In the genomic region with DNA sequence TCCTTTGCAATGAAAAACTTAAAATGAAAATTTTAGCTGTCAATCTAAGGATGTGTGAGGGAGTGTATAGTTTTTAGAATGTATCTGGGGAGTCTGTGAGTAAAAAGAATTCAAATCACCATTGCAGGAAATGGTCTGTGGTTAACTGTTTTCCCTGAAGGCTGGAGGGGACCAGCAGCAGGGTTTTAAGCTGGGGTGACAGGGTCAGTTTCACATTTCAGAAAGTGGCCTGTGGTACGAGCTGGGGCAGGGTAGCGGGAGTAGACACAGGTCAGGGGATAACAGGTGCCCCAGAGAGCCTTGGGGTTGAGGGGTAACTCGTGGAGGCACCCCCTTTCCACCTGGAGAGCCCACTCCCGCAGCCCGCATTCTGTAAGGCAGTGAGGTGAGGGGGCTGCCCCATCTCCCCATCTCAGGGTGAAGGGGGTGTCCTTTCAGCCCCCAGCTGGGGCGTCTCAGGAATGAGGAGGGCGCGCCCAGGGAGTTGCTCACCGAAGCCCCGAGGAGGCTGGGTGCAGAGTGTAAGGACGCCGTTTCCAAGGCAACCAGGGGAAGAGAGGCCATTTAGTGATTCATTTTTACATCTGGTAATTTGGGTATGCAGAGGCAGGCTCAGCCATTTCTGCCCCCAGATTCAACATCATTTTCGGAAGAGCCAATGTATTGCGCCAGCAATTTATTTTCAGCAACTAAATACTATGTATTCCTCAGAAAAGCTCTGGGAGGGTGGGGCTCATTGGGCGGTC, we compare ENCODE assay signal across 8 cellular contexts.
DNase-seq lines count a peak whose midpoint lies in the region; ATAC-seq and TF ChIP-seq lines count a peak whose summit lies in the region.

No MANE protein-coding gene starts in this region.

- ATAC-seq in GM19468 (IDR thresholded peaks at IDR 0.05; ENCODE audit: extremely low read depth, unreplicated experiment), result peak; percentile 66
- peak; percentile 61 for ATAC-seq in HG03439 (IDR thresholded peaks at IDR 0.05; ENCODE audit: unreplicated experiment)

- no peaks in the 10 kb centered on the region for H3K27me3 ChIP-seq in endodermal cell (ENCODE audit: control insufficient read depth, insufficient read depth, low read length, poor library complexity, severe bottlenecking)

- no peaks in the 10 kb centered on the region for H3K36me3 Mint-ChIP-seq in endodermal cell (ENCODE audit: low read depth)

- no peaks in the 10 kb centered on the region for H3K4me1 ChIP-seq in endodermal cell (ENCODE audit: control insufficient read depth, insufficient read depth, low read length)

- H3K36me3 ChIP-seq in endodermal cell (ENCODE audit: control insufficient read depth, insufficient read depth, low read length), result no peaks in the 10 kb centered on the region

- TF ChIP-seq CTCF in GM12875 (IDR thresholded peaks at IDR 0.05; ENCODE audit: borderline replicate concordance, insufficient read depth, low read depth, low read length) (no peak), endodermal cell (conservative IDR thresholded peaks at IDR 0.05) (no peak)

- no peak overlapping the region for H3K9ac ChIP-seq in endodermal cell (ENCODE audit: extremely low read depth, low read length, poor library complexity, severe bottlenecking)

- H3K27me3 Mint-ChIP-seq in endodermal cell (ENCODE audit: insufficient read depth), result no peaks in the 10 kb centered on the region

- no peak overlapping the region for H3K27ac Mint-ChIP-seq in endodermal cell

- no peaks in the 10 kb centered on the region for H3K9me3 ChIP-seq in endodermal cell (ENCODE audit: control insufficient read depth, low read length)

- DNase-seq in endodermal cell (peak; percentile 29), NCI-H1436 treated with DMSO at 0.1 percent for 48 hours (lab: John Stamatoyannopoulos, UW) (no peak), NCI-H526 treated with DMSO at 0.1 percent for 48 hours (lab: John Stamatoyannopoulos, UW) (no peak), NCI-H748 treated with DMSO at 0.1 percent for 48 hours (lab: John Stamatoyannopoulos, UW) (no peak), KBM-7 (no peak)

- H3K4me3 Mint-ChIP-seq in endodermal cell, result no peak overlapping the region

- 92 to 93% methylated on average over 6 to 15 of the region's 15 CpGs for WGBS in endodermal cell (ENCODE audit: insufficient coverage in 1 of 2, insufficient read length in 1 of 2), 2 experiments

- in situ Hi-C loops in KBM-7 (cut with MboI; ENCODE audit: low pct_unique_long_range_greater_than_20kb, low sequenced_read_pairs), result no loop called here

- H3K9me3 Mint-ChIP-seq in endodermal cell, result no peaks in the 10 kb centered on the region

- H3K4me1 Mint-ChIP-seq in endodermal cell, result peaks cover 12% of the 10 kb centered on the region

- no peak overlapping the region for H3K27ac ChIP-seq in endodermal cell (ENCODE audit: low read depth, low read length)

- peak overlapping the region; percentile 31 for H3K4me3 ChIP-seq in GM12875 (ENCODE audit: low read depth, low read length)
- H3K4me3 ChIP-seq in endodermal cell (ENCODE audit: low read length), result no peak overlapping the region
